Comparison of ENCODE assay signal across 12 cellular contexts in genomic region chr9:89461302-89461701, GRCh38. TPM values are rescaled to one million over a fixed set of nuclear protein-coding genes. Genes with fewer than 3 reads are reported as not detected.
DNase-seq lines count a peak whose midpoint lies in the region; ATAC-seq, FAIRE-seq and TF ChIP-seq lines count a peak whose summit lies in the region.
"Had no signal": no experiment of that assay in that cellular context is flagged by ENCODE, and none has a peak within 500 bp of the region (broad histone marks: within the 10 kb centered on the region; RNA-seq: fewer than 3 reads in every experiment).

No MANE protein-coding gene starts in this region.

- H3K4me3 ChIP-seq in cardiac muscle cell: no peak overlapping the region
- H3K4me3 ChIP-seq in small intestine (ENCODE audit: low read depth in 1 of 2, low read length in 2 of 2): no peak overlapping the region

- H3K36me3 ChIP-seq in cardiac muscle cell (no peaks in the 10 kb centered on the region), small intestine (ENCODE audit: control insufficient read depth in 2 of 2, insufficient read depth in 2 of 2, low read length in 2 of 2) (no peaks in the 10 kb centered on the region)

- DNase-seq in cardiac muscle cell (ENCODE audit: low read depth in 1 of 2, low spot score in 1 of 2): peak; percentile 28 to 81
- DNase-seq in Right ventricle myocardium inferior (ENCODE audit: missing footprints): no peak
- no peak for DNase-seq in activated CD4-positive, alpha-beta T cell treated with anti-CD3 and anti-CD28 coated beads, Interleukin-2, amount 10 ng/mL, durations not matched to agents 7 days and 5 days
- DNase-seq in fibroblast of peridontal ligament (ENCODE audit: extremely low read depth): peak; percentile 25
- peak in 1 of 2 donors; percentile 61 for DNase-seq in stimulated activated naive CD8-positive, alpha-beta T cell treated with anti-CD3 and anti-CD28 coated beads, Interleukin-15, amount 100 ng/mL, for 72 hours
- DNase-seq in small intestine: no peak
- DNase-seq in mesenteric fat pad (ENCODE audit: low spot score): no peak
- DNase-seq: activated B cell treated with CpG ODN at 0.5 μM for 24 hours, COR-L47, natural killer cell, NCI-H2029 had no signal

- intact Hi-C loops in Right ventricle myocardium inferior (cut with DNase I): no loop called here

- peaks cover 14% of the 10 kb centered on the region for H3K4me1 ChIP-seq in cardiac muscle cell (ENCODE audit: low read depth)
- no peaks in the 10 kb centered on the region for H3K4me1 ChIP-seq in small intestine (ENCODE audit: control insufficient read depth in 2 of 2, insufficient read depth in 1 of 2, low read depth in 1 of 2, low read length in 1 of 2)

- H3K9me3 Mint-ChIP-seq in activated CD4-positive, alpha-beta T cell treated with anti-CD3 and anti-CD28 coated beads, Interleukin-2, amount 10 ng/mL, durations not matched to agents 7 days and 5 days: no peaks in the 10 kb centered on the region
- no peaks in the 10 kb centered on the region for H3K9me3 Mint-ChIP-seq in stimulated activated naive CD8-positive, alpha-beta T cell treated with anti-CD3 and anti-CD28 coated beads, Interleukin-15, amount 100 ng/mL, for 72 hours
- H3K9me3 Mint-ChIP-seq: activated B cell treated with CpG ODN at 0.5 μM for 24 hours, natural killer cell had no signal

- CTCF ChIA-PET in activated CD4-positive, alpha-beta T cell treated with anti-CD3 and anti-CD28 coated beads, Interleukin-2, amount 10 ng/mL, durations not matched to agents 7 days and 5 days (lab: Charles Lee): interaction anchor here (1.2 to 2.5 kb wide), 3 partner anchors 8 to 43 kb away, joined by 3 to 8 read pairs (median 4); no protein-coding TSS in a partner anchor

- H3K27ac ChIP-seq in cardiac muscle cell (no peak overlapping the region), small intestine (ENCODE audit: low read depth in 1 of 2, low read length in 1 of 2) (no peak overlapping the region)

- no peak for FAIRE-seq in small intestine (lab: Jason Lieb, UNC)

- peak overlapping the region; percentile 72 for H3K27ac Mint-ChIP-seq in activated CD4-positive, alpha-beta T cell treated with anti-CD3 and anti-CD28 coated beads, Interleukin-2, amount 10 ng/mL, durations not matched to agents 7 days and 5 days
- peak overlapping the region; percentile 58 to 68 for H3K27ac Mint-ChIP-seq in stimulated activated naive CD8-positive, alpha-beta T cell treated with anti-CD3 and anti-CD28 coated beads, Interleukin-15, amount 100 ng/mL, for 72 hours
- H3K27ac Mint-ChIP-seq: activated B cell treated with CpG ODN at 0.5 μM for 24 hours had no signal

- 76 to 82% (median 79%) methylated on average over 8 of the region's 8 CpGs for WGBS in small intestine, 3 donors

- no peaks in the 10 kb centered on the region for H3K27me3 Mint-ChIP-seq in activated CD4-positive, alpha-beta T cell treated with anti-CD3 and anti-CD28 coated beads, Interleukin-2, amount 10 ng/mL, durations not matched to agents 7 days and 5 days
- no peaks in the 10 kb centered on the region for H3K27me3 Mint-ChIP-seq in stimulated activated naive CD8-positive, alpha-beta T cell treated with anti-CD3 and anti-CD28 coated beads, Interleukin-15, amount 100 ng/mL, for 72 hours
- H3K27me3 Mint-ChIP-seq: activated B cell treated with CpG ODN at 0.5 μM for 24 hours had no signal

- no peak for ATAC-seq in Right ventricle myocardium inferior
- ATAC-seq in stimulated activated naive CD8-positive, alpha-beta T cell treated with anti-CD3 and anti-CD28 coated beads, Interleukin-15, amount 100 ng/mL, for 72 hours: peak; percentile 54
- ATAC-seq in HG02642 (IDR thresholded peaks at IDR 0.05; ENCODE audit: poor library complexity, unreplicated experiment): no peak
- ATAC-seq: natural killer cell had no signal

- peaks cover 96% of the 10 kb centered on the region for H3K4me1 Mint-ChIP-seq in activated CD4-positive, alpha-beta T cell treated with anti-CD3 and anti-CD28 coated beads, Interleukin-2, amount 10 ng/mL, durations not matched to agents 7 days and 5 days
- H3K4me1 Mint-ChIP-seq in stimulated activated naive CD8-positive, alpha-beta T cell treated with anti-CD3 and anti-CD28 coated beads, Interleukin-15, amount 100 ng/mL, for 72 hours: peaks cover 100% of the 10 kb centered on the region

- POLR2A ChIA-PET in activated CD4-positive, alpha-beta T cell treated with anti-CD3 and anti-CD28 coated beads, Interleukin-2, amount 10 ng/mL, durations not matched to agents 7 days and 5 days (lab: Charles Lee): no interaction called here

- H3K36me3 Mint-ChIP-seq in activated CD4-positive, alpha-beta T cell treated with anti-CD3 and anti-CD28 coated beads, Interleukin-2, amount 10 ng/mL, durations not matched to agents 7 days and 5 days (ENCODE audit: low read depth): peaks cover 83% of the 10 kb centered on the region
- H3K36me3 Mint-ChIP-seq: natural killer cell had no signal

- no peak for TF ChIP-seq CTCF in cardiac muscle cell (IDR thresholded peaks at IDR 0.05; ENCODE audit: low read depth, low read length)

- no peaks in the 10 kb centered on the region for H3K27me3 ChIP-seq in cardiac muscle cell
- H3K27me3 ChIP-seq in small intestine (ENCODE audit: control insufficient read depth in 2 of 2, insufficient read depth in 2 of 2, low read length in 2 of 2): no peaks in the 10 kb centered on the region

- H3K4me3 Mint-ChIP-seq in activated CD4-positive, alpha-beta T cell treated with anti-CD3 and anti-CD28 coated beads, Interleukin-2, amount 10 ng/mL, durations not matched to agents 7 days and 5 days: no peak overlapping the region
- H3K4me3 Mint-ChIP-seq in stimulated activated naive CD8-positive, alpha-beta T cell treated with anti-CD3 and anti-CD28 coated beads, Interleukin-15, amount 100 ng/mL, for 72 hours: peak overlapping the region; percentile 60 to 64
- H3K4me3 Mint-ChIP-seq: activated B cell treated with CpG ODN at 0.5 μM for 24 hours had no signal

- H3K9me3 ChIP-seq in cardiac muscle cell (ENCODE audit: low read depth) (no peaks in the 10 kb centered on the region), small intestine (ENCODE audit: control insufficient read depth, low read depth) (no peaks in the 10 kb centered on the region)

RNA-seq across cellular contexts. Expression of gene SEMA4D, which starts 36.6 kb away (rescaled TPM):
- total RNA-seq in cardiac muscle cell (14.5 and 34.2 TPM in 2 replicates), Right ventricle myocardium inferior (24.1 TPM), mesenteric fat pad (16.9 TPM)
- polyA plus RNA-seq in cardiac muscle cell (16.5 and 28.2 TPM in 2 replicates), small intestine (1 to 10 TPM in 2 of 3 donors, under 1 TPM in 1; 0.67 to 8.8 (median 4.6) TPM)
- 100 to 1,000 TPM; 334 to 336 TPM for total RNA-seq in activated CD4-positive, alpha-beta T cell treated with anti-CD3 and anti-CD28 coated beads, Interleukin-2, amount 10 ng/mL, durations not matched to agents 7 days and 5 days

Comparison
In these comparisons a context has a peak if more than half of its experiments do, and no peak if none do; other contexts are left out.
1. DNase-seq: peak in cardiac muscle cell (2 of 2) and fibroblast of peridontal ligament (single experiment); none in Right ventricle myocardium inferior (single experiment), activated CD4-positive, alpha-beta T cell treated with anti-CD3 and anti-CD28 coated beads, Interleukin-2, amount 10 ng/mL, durations not matched to agents 7 days and 5 days (single experiment), small intestine (single experiment) and mesenteric fat pad (single experiment).